In genomic region chr19:55118401-55118991, GRCh38 we compare ENCODE assay signal across 8 cellular contexts. TPM values are rescaled to one million over a fixed set of nuclear protein-coding genes. Genes with fewer than 3 reads are reported as not detected.
DNase-seq lines count a peak whose midpoint lies in the region; ATAC-seq, FAIRE-seq and TF ChIP-seq lines count a peak whose summit lies in the region.

No MANE protein-coding gene starts in this region.

- no peaks in the 10 kb centered on the region for H3K9me3 Mint-ChIP-seq in activated T-helper 1 cell treated with anti-CD3 and anti-CD28 coated beads, Interleukin-12 subunit alpha, Interleukin-12 subunit beta, Interleukin-2, Interleukin-4 antibody, amounts not matched to agents 30 ng/mL and 10 ng/mL and 1 ng/mL, durations not matched to agents 14 hours and 24 hours and 36 hours

- H3K9me3 ChIP-seq in A549 (no peaks in the 10 kb centered on the region), ovary (no peaks in the 10 kb centered on the region)

- intact Hi-C loops in activated T-helper 1 cell treated with anti-CD3 and anti-CD28 coated beads, Interleukin-12 subunit alpha, Interleukin-12 subunit beta, Interleukin-2, Interleukin-4 antibody, amounts not matched to agents 30 ng/mL and 10 ng/mL and 1 ng/mL, durations not matched to agents 14 hours and 24 hours and 36 hours (cut with micrococcal nuclease) = loop anchor here (5.0 to 10.0 kb wide), 3 partner anchors 186 to 1194 kb away; partner anchors contain the start of genes ZNF787 and ZSCAN5A
- intact Hi-C loops in Right ventricle myocardium superior (cut with DNase I) (no loop called here), ovary (cut with DNase I) (loop anchor here in 2 of 4 donors (5.0 to 10.0 kb wide), 3 partner anchors 139 to 556 kb away; partner anchors contain the start of genes EPN1 (in 1 of the 2) and PPP6R1 (in 1 of the 2))

- no peaks in the 10 kb centered on the region for H3K36me3 ChIP-seq in ovary

- peaks cover 28% of the 10 kb centered on the region for H3K4me1 Mint-ChIP-seq in activated T-helper 1 cell treated with anti-CD3 and anti-CD28 coated beads, Interleukin-12 subunit alpha, Interleukin-12 subunit beta, Interleukin-2, Interleukin-4 antibody, amounts not matched to agents 30 ng/mL and 10 ng/mL and 1 ng/mL, durations not matched to agents 14 hours and 24 hours and 36 hours (ENCODE audit: low read depth)

- H3K4me2 ChIP-seq in A549 = peak overlapping the region; percentile 90

- POLR2A ChIA-PET in A549 (lab: Yijun Ruan, JAX) = interaction anchor here (0.6 to 2.4 kb wide), 11 partner anchors 23 to 651 kb away, joined by 3 to 12 read pairs (median 5); partner anchors contain the start of genes DNAAF3, KMT5C, PPP6R1 and UBE2S

- WGBS in A549 (ENCODE audit: missing lambda C conversion rate) = 74% methylated on average over 22 of the region's 22 CpGs
- 13 to 28% (median 23%) methylated on average over 18 to 22 of the region's 22 CpGs for WGBS in ovary, 3 donors

- H3K27ac Mint-ChIP-seq in activated T-helper 1 cell treated with anti-CD3 and anti-CD28 coated beads, Interleukin-12 subunit alpha, Interleukin-12 subunit beta, Interleukin-2, Interleukin-4 antibody, amounts not matched to agents 30 ng/mL and 10 ng/mL and 1 ng/mL, durations not matched to agents 14 hours and 24 hours and 36 hours = peak overlapping the region; percentile 95

- H3K36me3 Mint-ChIP-seq in activated T-helper 1 cell treated with anti-CD3 and anti-CD28 coated beads, Interleukin-12 subunit alpha, Interleukin-12 subunit beta, Interleukin-2, Interleukin-4 antibody, amounts not matched to agents 30 ng/mL and 10 ng/mL and 1 ng/mL, durations not matched to agents 14 hours and 24 hours and 36 hours (ENCODE audit: low read depth) = peaks cover 12% of the 10 kb centered on the region

- H3K4me3 Mint-ChIP-seq in activated T-helper 1 cell treated with anti-CD3 and anti-CD28 coated beads, Interleukin-12 subunit alpha, Interleukin-12 subunit beta, Interleukin-2, Interleukin-4 antibody, amounts not matched to agents 30 ng/mL and 10 ng/mL and 1 ng/mL, durations not matched to agents 14 hours and 24 hours and 36 hours = peak overlapping the region; percentile 98

- TF ChIP-seq POLR2A in A549 (IDR thresholded peaks at IDR 0.05; ENCODE audit: low read length) (no peak), ovary (IDR thresholded peaks at IDR 0.05) (no peak)

- CTCF ChIA-PET in A549 (lab: Yijun Ruan, JAX) = interaction anchor here (0.7 to 6.7 kb wide), 6 partner anchors 12 to 386 kb away, joined by 3 to 35 read pairs (median 4); no protein-coding TSS in a partner anchor

- H3K27ac ChIP-seq in A549 (peak overlapping the region; percentile 76 to 94), ovary (peak overlapping the region; percentile 65 to 76)

- H3K4me1 ChIP-seq in A549 (peaks cover 30% of the 10 kb centered on the region), ovary (ENCODE audit: insufficient read depth) (peaks cover 14% of the 10 kb centered on the region)

- TF ChIP-seq CTCF in A549 (IDR thresholded peaks at IDR 0.05) (no peak), HFF-Myc (IDR thresholded peaks at IDR 0.05; ENCODE audit: low read depth, low read length, missing control alignments) (no peak), ovary (IDR thresholded peaks at IDR 0.05) (no peak)

- TF ChIP-seq RAD21 in A549 (conservative IDR thresholded peaks at IDR 0.05 in 1 of 2, IDR thresholded peaks at IDR 0.05 in 1 of 2) = no peak

- no peak for TF ChIP-seq EP300 in A549 (IDR thresholded peaks at IDR 0.05)
- no peak for TF ChIP-seq EP300 in ovary (IDR thresholded peaks at IDR 0.05)

- ATAC-seq in A549 (no peak), Right ventricle myocardium superior (ENCODE audit: poor library complexity) (peak; percentile 36), GM21528 (IDR thresholded peaks at IDR 0.05; ENCODE audit: low FRiP score, unreplicated experiment) (no peak)

- FAIRE-seq in A549 (lab: Jason Lieb, UNC) = no peak

- DNase-seq in A549 (ENCODE audit: low read depth in 1 of 2, low spot score in 1 of 2) (peak in 1 of 2 experiments; percentile 54), HFF-Myc (ENCODE audit: extremely low read depth, low read depth) (no peak), Right ventricle myocardium superior (peak; percentile 76), ovary (peak; percentile 38 to 64 (median 59)), cortex of kidney (lab: John Stamatoyannopoulos, UW) (no peak), NCI-H2196 (lab: John Stamatoyannopoulos, UW; ENCODE audit: unreplicated experiment) (no peak)
- no peak for DNase-seq in activated T-helper 1 cell treated with anti-CD3 and anti-CD28 coated beads, Interleukin-12 subunit alpha, Interleukin-12 subunit beta, Interleukin-2, Interleukin-4 antibody, amounts not matched to agents 30 ng/mL and 10 ng/mL and 1 ng/mL, durations not matched to agents 14 hours and 24 hours and 36 hours (ENCODE audit: low spot score)

- H3K4me3 ChIP-seq in A549 = peak overlapping the region; percentile 64
- peak overlapping the region; percentile 55 for H3K4me3 ChIP-seq in HFF-Myc (replicated peaks; ENCODE audit: low read depth, low read length)
- peak overlapping the region; percentile 55 for H3K4me3 ChIP-seq in ovary

- no peaks in the 10 kb centered on the region for H3K27me3 ChIP-seq in ovary

- peaks cover 8% of the 10 kb centered on the region for H3K27me3 Mint-ChIP-seq in activated T-helper 1 cell treated with anti-CD3 and anti-CD28 coated beads, Interleukin-12 subunit alpha, Interleukin-12 subunit beta, Interleukin-2, Interleukin-4 antibody, amounts not matched to agents 30 ng/mL and 10 ng/mL and 1 ng/mL, durations not matched to agents 14 hours and 24 hours and 36 hours (ENCODE audit: insufficient read depth)

RNA-seq across cellular contexts. Expression of gene PPP1R12C, which starts 1.1 kb away (rescaled TPM):
- polyA plus RNA-seq in A549 (2011; rRNA removed) (18.0 and 22.0 TPM in 2 replicates), A549 (2017; fragmentation: RNase III; extraction: RNeasy Plus Mini Kit Qiagen cat#74134 plus additional on column Dnase treatment) (62.1 to 70.3 TPM (median 70.2 TPM) in 3 replicates), ovary (100 to 1,000 TPM in 1 of 2 donors, 10 to 100 TPM in 1; 21.4 to 118 TPM)
- polyA plus RNA-seq in A549 (2012; cell fraction: cytosol; rRNA removed) = 64.3 and 73.9 TPM in 2 replicates
- 423 and 463 TPM in 2 replicates for polyA plus RNA-seq in A549 (2012; cell fraction: nucleus; rRNA removed)
- polyA minus RNA-seq in A549 (2011; rRNA and poly(A)+ RNA removed) = 19.0 and 20.4 TPM in 2 replicates
- total RNA-seq in activated T-helper 1 cell treated with anti-CD3 and anti-CD28 coated beads, Interleukin-12 subunit alpha, Interleukin-12 subunit beta, Interleukin-2, Interleukin-4 antibody, amounts not matched to agents 30 ng/mL and 10 ng/mL and 1 ng/mL, durations not matched to agents 14 hours and 24 hours and 36 hours = 114 and 115 TPM in 2 replicates
- total RNA-seq in Right ventricle myocardium superior (126 TPM), ovary (100 to 1,000 TPM in 4 of 7 donors, 10 to 100 TPM in 3; 45.4 to 152 (median 110) TPM)

RNA-seq across cellular contexts. Expression of gene TNNT1, which starts 30.5 kb away (rescaled TPM):
- polyA plus RNA-seq in A549 (2011; rRNA removed) = 73.0 and 140 TPM in 2 replicates
- polyA plus RNA-seq in A549 (2012; cell fraction: cytosol; rRNA removed) = 109 and 136 TPM in 2 replicates
- 47.2 and 53.6 TPM in 2 replicates for polyA plus RNA-seq in A549 (2012; cell fraction: nucleus; rRNA removed)
- polyA plus RNA-seq in A549 (2017; fragmentation: RNase III; extraction: RNeasy Plus Mini Kit Qiagen cat#74134 plus additional on column Dnase treatment) = 118 to 155 TPM (median 155 TPM) in 3 replicates
- polyA minus RNA-seq in A549 (2011; rRNA and poly(A)+ RNA removed) = 18.7 and 22.6 TPM in 2 replicates
- not detected in 2 replicates for total RNA-seq in activated T-helper 1 cell treated with anti-CD3 and anti-CD28 coated beads, Interleukin-12 subunit alpha, Interleukin-12 subunit beta, Interleukin-2, Interleukin-4 antibody, amounts not matched to agents 30 ng/mL and 10 ng/mL and 1 ng/mL, durations not matched to agents 14 hours and 24 hours and 36 hours
- 54.1 TPM for total RNA-seq in Right ventricle myocardium superior
- 1 to 10 TPM in 4 of 7 donors, not detected in 3; 2.0 to 3.6 (median 2.8) TPM for total RNA-seq in ovary
- 1 to 10 TPM in 1 of 2 donors, not detected in 1; 1.3 TPM for polyA plus RNA-seq in ovary

RNA-seq across cellular contexts. Expression of gene TNNI3, which starts 39.0 kb away (rescaled TPM):
- polyA plus RNA-seq in A549 (2011; rRNA removed) (4.0 and 7.8 TPM in 2 replicates), A549 (2017; fragmentation: RNase III; extraction: RNeasy Plus Mini Kit Qiagen cat#74134 plus additional on column Dnase treatment) (6.2 to 7.2 TPM (median 6.5 TPM) in 3 replicates), ovary (10 to 100 TPM in 1 of 2 donors, 1 to 10 TPM in 1; 2.4 to 14.4 TPM)
- 9.2 and 10.6 TPM in 2 replicates for polyA plus RNA-seq in A549 (2012; cell fraction: cytosol; rRNA removed)
- polyA plus RNA-seq in A549 (2012; cell fraction: nucleus; rRNA removed) = 6.0 and 6.9 TPM in 2 replicates
- polyA minus RNA-seq in A549 (2011; rRNA and poly(A)+ RNA removed) = 0.63 and 1.4 TPM in 2 replicates
- total RNA-seq in activated T-helper 1 cell treated with anti-CD3 and anti-CD28 coated beads, Interleukin-12 subunit alpha, Interleukin-12 subunit beta, Interleukin-2, Interleukin-4 antibody, amounts not matched to agents 30 ng/mL and 10 ng/mL and 1 ng/mL, durations not matched to agents 14 hours and 24 hours and 36 hours = not detected in 2 replicates
- total RNA-seq in Right ventricle myocardium superior (4,564 TPM), ovary (10 to 100 TPM in 1 of 7 donors, 1 to 10 TPM in 1, under 1 TPM in 3, not detected in 2; 0.62 to 10.2 (median 0.87) TPM)

RNA-seq across cellular contexts. Expression of gene EPS8L1, which starts 42.8 kb away (rescaled TPM):
- polyA plus RNA-seq in A549 (2011; rRNA removed) (3.8 and 5.3 TPM in 2 replicates), A549 (2017; fragmentation: RNase III; extraction: RNeasy Plus Mini Kit Qiagen cat#74134 plus additional on column Dnase treatment) (3.5 to 3.8 TPM (median 3.7 TPM) in 3 replicates), ovary (1 to 10 TPM in 1 of 2 donors, under 1 TPM in 1; 0.87 to 2.8 TPM)
- polyA plus RNA-seq in A549 (2012; cell fraction: cytosol; rRNA removed) = 4.5 and 6.0 TPM in 2 replicates
- polyA plus RNA-seq in A549 (2012; cell fraction: nucleus; rRNA removed) = 12.4 and 13.7 TPM in 2 replicates
- polyA minus RNA-seq in A549 (2011; rRNA and poly(A)+ RNA removed) = 2.4 and 3.8 TPM in 2 replicates
- total RNA-seq in activated T-helper 1 cell treated with anti-CD3 and anti-CD28 coated beads, Interleukin-12 subunit alpha, Interleukin-12 subunit beta, Interleukin-2, Interleukin-4 antibody, amounts not matched to agents 30 ng/mL and 10 ng/mL and 1 ng/mL, durations not matched to agents 14 hours and 24 hours and 36 hours = 3.3 and 6.0 TPM in 2 replicates
- total RNA-seq in Right ventricle myocardium superior (0.83 TPM), ovary (100 to 1,000 TPM in 1 of 7 donors, 10 to 100 TPM in 2, 1 to 10 TPM in 3, under 1 TPM in 1; 0.88 to 142 (median 9.5) TPM)

RNA-seq across cellular contexts. Expression of gene DNAAF3, which starts 47.9 kb away (rescaled TPM):
- polyA plus RNA-seq in A549 (2011; rRNA removed) (3.1 and 4.0 TPM in 2 replicates), A549 (2017; fragmentation: RNase III; extraction: RNeasy Plus Mini Kit Qiagen cat#74134 plus additional on column Dnase treatment) (3.7 to 5.4 TPM (median 5.3 TPM) in 3 replicates), ovary (under 1 TPM; 0.16 to 0.72 TPM)
- 4.2 and 4.7 TPM in 2 replicates for polyA plus RNA-seq in A549 (2012; cell fraction: cytosol; rRNA removed)
- polyA plus RNA-seq in A549 (2012; cell fraction: nucleus; rRNA removed) = 21.3 and 24.1 TPM in 2 replicates
- polyA minus RNA-seq in A549 (2011; rRNA and poly(A)+ RNA removed) = 2.8 and 3.4 TPM in 2 replicates
- total RNA-seq in activated T-helper 1 cell treated with anti-CD3 and anti-CD28 coated beads, Interleukin-12 subunit alpha, Interleukin-12 subunit beta, Interleukin-2, Interleukin-4 antibody, amounts not matched to agents 30 ng/mL and 10 ng/mL and 1 ng/mL, durations not matched to agents 14 hours and 24 hours and 36 hours = 0.36 TPM in 1 of 2 replicates, not detected in the other
- total RNA-seq in Right ventricle myocardium superior (0.59 TPM), ovary (10 to 100 TPM in 1 of 7 donors, 1 to 10 TPM in 3, under 1 TPM in 1, not detected in 2; 0.48 to 34.8 (median 2.7) TPM)

Comparison
In these comparisons a context has a peak if more than half of its experiments do, and no peak if none do; other contexts are left out.
1. DNase-seq: peak in Right ventricle myocardium superior (single experiment) and ovary (5 of 5); none in HFF-Myc (single experiment), activated T-helper 1 cell treated with anti-CD3 and anti-CD28 coated beads, Interleukin-12 subunit alpha, Interleukin-12 subunit beta, Interleukin-2, Interleukin-4 antibody, amounts not matched to agents 30 ng/mL and 10 ng/mL and 1 ng/mL, durations not matched to agents 14 hours and 24 hours and 36 hours (single experiment), cortex of kidney (single experiment) and NCI-H2196 (single experiment).
2. RNA of gene TNNT1, which starts 30.5 kb away (total RNA-seq): 54.1 TPM in Right ventricle myocardium superior (single experiment); 2.0 to 3.6 TPM in ovary and not detected in activated T-helper 1 cell treated with anti-CD3 and anti-CD28 coated beads, Interleukin-12 subunit alpha, Interleukin-12 subunit beta, Interleukin-2, Interleukin-4 antibody, amounts not matched to agents 30 ng/mL and 10 ng/mL and 1 ng/mL, durations not matched to agents 14 hours and 24 hours and 36 hours; every median in the first group is over 10 times any median in the second.
3. RNA of gene TNNI3, which starts 39.0 kb away (total RNA-seq): 4,564 TPM in Right ventricle myocardium superior (single experiment); 0.62 to 10.2 TPM in ovary and not detected in activated T-helper 1 cell treated with anti-CD3 and anti-CD28 coated beads, Interleukin-12 subunit alpha, Interleukin-12 subunit beta, Interleukin-2, Interleukin-4 antibody, amounts not matched to agents 30 ng/mL and 10 ng/mL and 1 ng/mL, durations not matched to agents 14 hours and 24 hours and 36 hours; every median in the first group is over 100 times any median in the second.
4. Peak in every context shown above with its lines, with median percentiles within 50 percentile points of each other: H3K4me3 ChIP-seq.